In genomic region chr15:40873625-40874561, GRCh38 we compare ENCODE assay signal across 8 cellular contexts. TPM values are rescaled to one million over a fixed set of nuclear protein-coding genes. Genes with fewer than 3 reads are reported as not detected.
A peak's percentile ranks its signal among the peaks of the same experiment; 100 is the strongest.
DNase-seq lines count a peak whose midpoint lies in the region; ATAC-seq and TF ChIP-seq lines count a peak whose summit lies in the region.

Gene RHOV, minus strand, starts transcription at chr15:40874234. Its CDS starts 95 bp downstream, at chr15:40874139.

- H3K4me1 ChIP-seq in endocrine pancreas (ENCODE audit: control insufficient read depth, insufficient read depth, low read length) (no peaks in the 10 kb centered on the region), muscle layer of colon (ENCODE audit: insufficient read depth, low read length) (peaks cover 5% of the 10 kb centered on the region), suprapubic skin (peaks cover 50% of the 10 kb centered on the region)

- no peak within 1 kb of the TSS for H3K27ac Mint-ChIP-seq in activated CD4-positive, alpha-beta T cell treated with anti-CD3 and anti-CD28 coated beads, Interleukin-2, amount 10 ng/mL, durations not matched to agents 7 days and 5 days

- CTCF ChIA-PET in activated CD4-positive, alpha-beta T cell treated with anti-CD3 and anti-CD28 coated beads, Interleukin-2, amount 10 ng/mL, durations not matched to agents 7 days and 5 days (lab: Charles Lee), result interaction anchor here (0.6 to 2.0 kb wide), 7 partner anchors 11 to 56 kb away, joined by 3 to 9 read pairs (median 5); partner anchors contain the start of gene VPS18

- H3K36me3 ChIP-seq in endocrine pancreas (ENCODE audit: control insufficient read depth, insufficient read depth, low read length) (no peaks in the 10 kb centered on the region), muscle layer of colon (ENCODE audit: insufficient read depth, low read length) (no peaks in the 10 kb centered on the region), suprapubic skin (no peaks in the 10 kb centered on the region)

- H3K27ac ChIP-seq in 22Rv1 (peak within 1 kb of the TSS; percentile 69), muscle layer of colon (ENCODE audit: low read depth, low read length) (no peak within 1 kb of the TSS), suprapubic skin (peak within 1 kb of the TSS; percentile 92)

- H3K9ac ChIP-seq in endocrine pancreas (ENCODE audit: control insufficient read depth, insufficient read depth, low read length), result no peak within 1 kb of the TSS
- no peak within 1 kb of the TSS for H3K9ac ChIP-seq in muscle layer of colon (ENCODE audit: low read length)

- POLR2A ChIA-PET in activated CD4-positive, alpha-beta T cell treated with anti-CD3 and anti-CD28 coated beads, Interleukin-2, amount 10 ng/mL, durations not matched to agents 7 days and 5 days (lab: Charles Lee), result no interaction called here

- no peaks in the 10 kb centered on the region for H3K9me3 Mint-ChIP-seq in activated CD4-positive, alpha-beta T cell treated with anti-CD3 and anti-CD28 coated beads, Interleukin-2, amount 10 ng/mL, durations not matched to agents 7 days and 5 days

- H3K4me3 ChIP-seq in endocrine pancreas (ENCODE audit: control insufficient read depth, insufficient read depth, low read length) (peak within 1 kb of the TSS; percentile 57), muscle layer of colon (ENCODE audit: low read depth in 1 of 2, low read length in 2 of 2) (peak within 1 kb of the TSS; percentile 38 to 62), suprapubic skin (peak within 1 kb of the TSS; percentile 65)

- peak; percentile 59 for ATAC-seq in HG03103 (IDR thresholded peaks at IDR 0.05; ENCODE audit: low read depth, unreplicated experiment)

- no peaks in the 10 kb centered on the region for H3K9me3 ChIP-seq in endocrine pancreas (ENCODE audit: control insufficient read depth, low read length)
- no peaks in the 10 kb centered on the region for H3K9me3 ChIP-seq in muscle layer of colon (ENCODE audit: low read length)
- no peaks in the 10 kb centered on the region for H3K9me3 ChIP-seq in suprapubic skin

- under 1% methylated on average over 25 of the region's 78 CpGs for WGBS in suprapubic skin

- DNase-seq in NCI-H460 (ENCODE audit: extremely low read depth, low read depth) (peak; percentile 65), suprapubic skin (ENCODE audit: low spot score in 2 of 2) (peak in 1 of 2 donors; percentile 80)
- DNase-seq in activated CD4-positive, alpha-beta T cell treated with anti-CD3 and anti-CD28 coated beads, Interleukin-2, amount 10 ng/mL, durations not matched to agents 7 days and 5 days, result peak; percentile 54

- TF ChIP-seq EP300 in suprapubic skin (IDR thresholded peaks at IDR 0.05), result no peak

- TF ChIP-seq POLR2A in GM15510 (IDR thresholded peaks at IDR 0.05; ENCODE audit: borderline replicate concordance, extremely low read depth, insufficient read length), result peak; percentile 62
- no peak for TF ChIP-seq POLR2A in suprapubic skin (IDR thresholded peaks at IDR 0.05)

- peak; percentile 90 for TF ChIP-seq CTCF in 22Rv1 (IDR thresholded peaks at IDR 0.05)
- peak in 1 of 2 donors; percentile 41 for TF ChIP-seq CTCF in suprapubic skin (IDR thresholded peaks at IDR 0.05)

- H3K27me3 Mint-ChIP-seq in activated CD4-positive, alpha-beta T cell treated with anti-CD3 and anti-CD28 coated beads, Interleukin-2, amount 10 ng/mL, durations not matched to agents 7 days and 5 days, result peaks cover 18% of the 10 kb centered on the region

- H3K4me3 Mint-ChIP-seq in activated CD4-positive, alpha-beta T cell treated with anti-CD3 and anti-CD28 coated beads, Interleukin-2, amount 10 ng/mL, durations not matched to agents 7 days and 5 days, result peak within 1 kb of the TSS; percentile 71

- H3K36me3 Mint-ChIP-seq in activated CD4-positive, alpha-beta T cell treated with anti-CD3 and anti-CD28 coated beads, Interleukin-2, amount 10 ng/mL, durations not matched to agents 7 days and 5 days (ENCODE audit: low read depth), result no peaks in the 10 kb centered on the region

- H3K27me3 ChIP-seq in endocrine pancreas (ENCODE audit: control insufficient read depth, insufficient read depth, low read length) (no peaks in the 10 kb centered on the region), muscle layer of colon (ENCODE audit: control insufficient read depth in 1 of 2, insufficient read depth in 2 of 2, low read length in 2 of 2) (peaks cover 0 to 17% of the 10 kb centered on the region in 2 donors), suprapubic skin (no peaks in the 10 kb centered on the region)

- peaks cover 18% of the 10 kb centered on the region for H3K4me1 Mint-ChIP-seq in activated CD4-positive, alpha-beta T cell treated with anti-CD3 and anti-CD28 coated beads, Interleukin-2, amount 10 ng/mL, durations not matched to agents 7 days and 5 days

RNA-seq across cellular contexts. Expression of gene RHOV, which starts in this region (rescaled TPM):
- total RNA-seq in NCI-H460 (2014; rRNA removed; shearing (Covaris generic)), result 0.14 and 0.57 TPM in 2 replicates
- polyA plus RNA-seq in NCI-H460 (2014; cell fraction: nucleus; rRNA removed), result 0.88 TPM in 1 of 2 replicates, not detected in the other
- not detected for total RNA-seq in activated CD4-positive, alpha-beta T cell treated with anti-CD3 and anti-CD28 coated beads, Interleukin-2, amount 10 ng/mL, durations not matched to agents 7 days and 5 days
- 10 to 100 TPM; 46.9 to 96.3 (median 79.7) TPM for total RNA-seq in suprapubic skin

Comparison
In these comparisons a context has a peak if more than half of its experiments do, and no peak if none do; other contexts are left out.
1. RNA of gene RHOV (total RNA-seq): 46.9 to 96.3 TPM in suprapubic skin; 0.14 to 0.57 TPM in NCI-H460 and not detected in activated CD4-positive, alpha-beta T cell treated with anti-CD3 and anti-CD28 coated beads, Interleukin-2, amount 10 ng/mL, durations not matched to agents 7 days and 5 days; every median in the first group is over 10 times any median in the second.
2. Peak in DNase-seq in NCI-H460; RNA of the gene not detected or under 1 TPM.
3. Peak in DNase-seq in activated CD4-positive, alpha-beta T cell treated with anti-CD3 and anti-CD28 coated beads, Interleukin-2, amount 10 ng/mL, durations not matched to agents 7 days and 5 days; RNA of the gene not detected or under 1 TPM.
4. Peak in every context shown above with its lines, with median percentiles within 50 percentile points of each other: H3K4me3 ChIP-seq.